8 cellular contexts compared by ENCODE assay signal in the genomic region with DNA sequence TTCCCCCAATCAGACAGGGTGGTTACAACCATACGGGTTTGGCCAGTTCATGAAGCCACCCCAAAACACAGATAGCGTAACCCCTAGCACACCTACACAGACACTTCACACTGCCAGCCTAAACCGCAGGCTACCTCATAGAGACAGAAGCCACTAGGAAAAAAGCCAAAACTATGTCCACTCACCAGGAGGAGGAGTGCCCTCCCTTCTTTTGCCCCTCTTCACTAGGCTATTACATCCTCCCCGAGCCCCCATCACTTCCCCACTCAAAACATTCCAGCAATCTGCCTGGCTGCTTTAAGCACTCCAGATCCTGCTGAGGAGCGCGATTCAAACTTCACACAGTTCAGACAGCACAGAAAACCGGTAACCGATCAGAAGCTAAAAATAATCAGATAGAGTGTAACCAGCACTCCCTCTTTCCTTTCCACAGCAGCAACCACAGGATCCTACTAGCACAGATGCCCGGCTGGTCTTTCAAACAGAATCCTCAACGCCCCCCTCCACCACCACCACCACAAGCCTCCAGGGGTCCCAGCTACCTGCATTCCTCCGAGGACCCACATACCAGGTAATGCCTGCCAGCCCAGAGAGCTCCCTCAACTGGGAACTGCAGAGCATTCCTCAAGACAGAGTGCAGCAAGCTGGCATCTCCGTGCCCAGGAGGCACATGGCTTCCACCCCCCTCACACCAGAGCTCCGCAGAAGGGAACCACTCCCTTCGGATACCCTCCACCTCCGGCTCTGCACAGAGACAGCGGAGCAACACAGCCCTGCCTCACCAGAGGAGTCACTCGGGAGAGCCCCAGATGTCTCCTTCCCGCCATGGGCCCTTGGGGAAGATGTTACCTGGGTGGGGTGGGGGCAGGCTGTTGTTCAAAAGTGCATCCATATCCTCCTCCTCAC. TPM values are rescaled to one million over a fixed set of nuclear protein-coding genes. Genes with fewer than 3 reads are reported as not detected.
DNase-seq lines count a peak whose midpoint lies in the region; ATAC-seq and TF ChIP-seq lines count a peak whose summit lies in the region.

No MANE protein-coding gene starts in this region.

- H3K27ac Mint-ChIP-seq in naive thymus-derived CD4-positive, alpha-beta T cell = peak overlapping the region; percentile 87 to 97 (median 90)

- POLR2A ChIA-PET in naive thymus-derived CD4-positive, alpha-beta T cell (lab: Charles Lee) = interaction anchor here (0.6 to 5.6 kb wide), 16 partner anchors 9 to 147 kb away, joined by 3 to 33 read pairs (median 4); partner anchors contain the start of genes COPS7A, GAPDH, LPAR5 and MLF2

- DNase-seq in AG08396 (ENCODE audit: low spot score) (peak; percentile 40), HPDE6-E6E7 (ENCODE audit: extremely low spot score) (peak; percentile 29), erythroblast (lab: John Stamatoyannopoulos, UW) (peak; percentile 53 to 66)
- peak; percentile 49 to 54 for DNase-seq in activated CD4-positive, alpha-beta T cell treated with anti-CD3 and anti-CD28 coated beads, Interleukin-2, amount 50 U/mL, for 4 hours
- DNase-seq in naive thymus-derived CD4-positive, alpha-beta T cell = peak in 7 of 9 donors; percentile 25 to 68 (median 57)

- ATAC-seq in naive thymus-derived CD4-positive, alpha-beta T cell = peak; percentile 22
- ATAC-seq in GM18511 (IDR thresholded peaks at IDR 0.05; ENCODE audit: unreplicated experiment) = no peak
- ATAC-seq in GM19035 (IDR thresholded peaks at IDR 0.05; ENCODE audit: unreplicated experiment) = no peak
- ATAC-seq in HG03039 (IDR thresholded peaks at IDR 0.05; ENCODE audit: unreplicated experiment) = no peak

- peaks cover 42 to 52% (median 50%) of the 10 kb centered on the region in 7 donors for H3K4me1 Mint-ChIP-seq in naive thymus-derived CD4-positive, alpha-beta T cell

- CTCF ChIA-PET in naive thymus-derived CD4-positive, alpha-beta T cell (lab: Charles Lee) = interaction anchor here (0.7 to 1.0 kb wide), 6 partner anchors 41 to 118 kb away, joined by 3 to 4 read pairs (median 3); partner anchors contain the start of gene COPS7A

- H3K27me3 Mint-ChIP-seq in naive thymus-derived CD4-positive, alpha-beta T cell = no peaks in the 10 kb centered on the region

- H3K9me3 Mint-ChIP-seq in naive thymus-derived CD4-positive, alpha-beta T cell = peaks cover 0 to 2% (median 0%) of the 10 kb centered on the region in 11 donors

- TF ChIP-seq POLR2A in erythroblast (IDR thresholded peaks at IDR 0.05; ENCODE audit: low read length) = peak; percentile 43

- no peaks in the 10 kb centered on the region for H3K9me3 ChIP-seq in naive thymus-derived CD4-positive, alpha-beta T cell (ENCODE audit: control insufficient read depth in 2 of 3, low read length in 3 of 3)

- H3K27ac ChIP-seq in naive thymus-derived CD4-positive, alpha-beta T cell (ENCODE audit: low read depth, low read length) = peak overlapping the region; percentile 96

- peaks cover 10 to 24% (median 12%) of the 10 kb centered on the region in 3 experiments for H3K36me3 ChIP-seq in naive thymus-derived CD4-positive, alpha-beta T cell (ENCODE audit: control insufficient read depth in 2 of 3, insufficient read depth in 3 of 3, low read length in 3 of 3)

- peak overlapping the region in 2 of 10 donors; percentile 93 to 95 for H3K4me3 Mint-ChIP-seq in naive thymus-derived CD4-positive, alpha-beta T cell

- H3K36me3 Mint-ChIP-seq in naive thymus-derived CD4-positive, alpha-beta T cell = peaks cover 8 to 37% (median 18%) of the 10 kb centered on the region in 5 donors

- no peaks in the 10 kb centered on the region for H3K27me3 ChIP-seq in naive thymus-derived CD4-positive, alpha-beta T cell (ENCODE audit: control insufficient read depth in 2 of 2, insufficient read depth in 2 of 2, low read length in 2 of 2)

- peak overlapping the region; percentile 66 for H3K4me3 ChIP-seq in naive thymus-derived CD4-positive, alpha-beta T cell (ENCODE audit: low read length)

- peaks cover 39 to 41% of the 10 kb centered on the region in 2 donors for H3K4me1 ChIP-seq in naive thymus-derived CD4-positive, alpha-beta T cell (ENCODE audit: control insufficient read depth in 2 of 2, insufficient read depth in 2 of 2, low read length in 2 of 2)

- intact Hi-C loops in naive thymus-derived CD4-positive, alpha-beta T cell (cut with micrococcal nuclease) = loop anchor here (1.0 to 10.0 kb wide), 9 partner anchors 8 to 349 kb away; partner anchors contain the start of genes GAPDH (in 1 of the 2), MRPL51 (in 1 of the 2), PTPN6 (in 1 of the 2) and SPSB2 (in 1 of the 2)

RNA-seq across cellular contexts. Expression of gene CHD4, which starts 1.5 kb away (rescaled TPM):
- total RNA-seq in naive thymus-derived CD4-positive, alpha-beta T cell = 100 to 1,000 TPM; 246 to 387 (median 267) TPM
- 10 to 100 TPM; 41.8 to 91.4 TPM for polyA plus RNA-seq in naive thymus-derived CD4-positive, alpha-beta T cell

RNA-seq across cellular contexts. Expression of gene LPAR5, which starts 30.1 kb away (rescaled TPM):
- 1 to 10 TPM; 3.3 to 8.3 (median 6.4) TPM for total RNA-seq in naive thymus-derived CD4-positive, alpha-beta T cell
- polyA plus RNA-seq in naive thymus-derived CD4-positive, alpha-beta T cell = 1 to 10 TPM; 6.6 to 6.9 TPM

RNA-seq across cellular contexts. Expression of gene NOP2, which starts 37.6 kb away (rescaled TPM):
- 100 to 1,000 TPM in 1 of 5 experiments, 10 to 100 TPM in 4; 74.4 to 102 (median 87.6) TPM for total RNA-seq in naive thymus-derived CD4-positive, alpha-beta T cell
- polyA plus RNA-seq in naive thymus-derived CD4-positive, alpha-beta T cell = 10 to 100 TPM; 24.2 to 53.7 TPM

RNA-seq across cellular contexts. Expression of gene ACRBP, which starts 41.6 kb away (rescaled TPM):
- total RNA-seq in naive thymus-derived CD4-positive, alpha-beta T cell = 10 to 100 TPM in 2 of 5 experiments, 1 to 10 TPM in 3; 2.3 to 23.0 (median 6.6) TPM
- 1 to 10 TPM in 1 of 2 donors, under 1 TPM in 1; 0.27 to 1.1 TPM for polyA plus RNA-seq in naive thymus-derived CD4-positive, alpha-beta T cell

RNA-seq across cellular contexts. Expression of gene IFFO1, which starts 49.8 kb away (rescaled TPM):
- 10 to 100 TPM; 28.2 to 55.9 (median 45.9) TPM for total RNA-seq in naive thymus-derived CD4-positive, alpha-beta T cell
- 10 to 100 TPM in 1 of 2 donors, 1 to 10 TPM in 1; 5.4 to 11.4 TPM for polyA plus RNA-seq in naive thymus-derived CD4-positive, alpha-beta T cell
